8 cellular contexts compared by ENCODE assay signal in genomic region chr1:209755926-209756607, GRCh38. TPM values are rescaled to one million over a fixed set of nuclear protein-coding genes. Genes with fewer than 3 reads are reported as not detected.
DNase-seq lines count a peak whose midpoint lies in the region; ATAC-seq and TF ChIP-seq lines count a peak whose summit lies in the region.

Gene TRAF3IP3, plus strand, starts transcription at chr1:209756053. Its CDS starts 3,987 bp downstream, at chr1:209760040.

- POLR2A ChIA-PET in naive thymus-derived CD4-positive, alpha-beta T cell (lab: Charles Lee), result interaction anchor here (0.8 to 37.2 kb wide), 7 partner anchors 8 to 71 kb away, joined by 3 to 1558 read pairs (median 6); partner anchors contain the start of gene C1orf74

- peaks cover 11 to 30% (median 19%) of the 10 kb centered on the region in 3 experiments for H3K36me3 ChIP-seq in naive thymus-derived CD4-positive, alpha-beta T cell (ENCODE audit: control insufficient read depth in 2 of 3, insufficient read depth in 3 of 3, low read length in 3 of 3)
- no peaks in the 10 kb centered on the region for H3K36me3 ChIP-seq in MG63
- H3K36me3 ChIP-seq in prostate gland, result no peaks in the 10 kb centered on the region

- no peaks in the 10 kb centered on the region for H3K27me3 Mint-ChIP-seq in activated T-helper 2 cell treated with anti-CD3 and anti-CD28 coated beads, Interferon-gamma antibody, Interleukin-2, Interleukin-4, amounts not matched to agents 10 μg/mL and 5 μg/mL and 100 μg/mL, durations not matched to agents 14 hours and 24 hours and 36 hours (ENCODE audit: low read depth)
- no peaks in the 10 kb centered on the region for H3K27me3 Mint-ChIP-seq in naive thymus-derived CD4-positive, alpha-beta T cell

- H3K4me1 Mint-ChIP-seq in activated T-helper 2 cell treated with anti-CD3 and anti-CD28 coated beads, Interferon-gamma antibody, Interleukin-2, Interleukin-4, amounts not matched to agents 10 μg/mL and 5 μg/mL and 100 μg/mL, durations not matched to agents 14 hours and 24 hours and 36 hours (ENCODE audit: low read depth), result peaks cover 65% of the 10 kb centered on the region
- peaks cover 68 to 85% (median 78%) of the 10 kb centered on the region in 7 donors for H3K4me1 Mint-ChIP-seq in naive thymus-derived CD4-positive, alpha-beta T cell

- ATAC-seq in GM18502 (IDR thresholded peaks at IDR 0.05; ENCODE audit: poor library complexity, unreplicated experiment) (peak; percentile 77), HG02763 (IDR thresholded peaks at IDR 0.05; ENCODE audit: unreplicated experiment) (peak; percentile 75)
- peak; percentile 97 for ATAC-seq in naive thymus-derived CD4-positive, alpha-beta T cell

- intact Hi-C loops in activated T-helper 2 cell treated with anti-CD3 and anti-CD28 coated beads, Interferon-gamma antibody, Interleukin-2, Interleukin-4, amounts not matched to agents 10 μg/mL and 5 μg/mL and 100 μg/mL, durations not matched to agents 14 hours and 24 hours and 36 hours (cut with micrococcal nuclease), result loop anchor here (1.0 kb wide), 2 partner anchors 12 to 28 kb away; partner anchors contain the start of gene C1orf74
- intact Hi-C loops in naive thymus-derived CD4-positive, alpha-beta T cell (cut with micrococcal nuclease), result loop anchor here (1.0 to 10.0 kb wide), 6 partner anchors 8 to 1499 kb away; partner anchors contain the start of genes C1orf74 (in 2 of the 2), UTP25 (in 2 of the 2) and RCOR3 (in 1 of the 2)
- intact Hi-C loops in prostate gland (cut with DNase I), result no loop called here

- peaks cover 56% of the 10 kb centered on the region for H3K36me3 Mint-ChIP-seq in activated T-helper 2 cell treated with anti-CD3 and anti-CD28 coated beads, Interferon-gamma antibody, Interleukin-2, Interleukin-4, amounts not matched to agents 10 μg/mL and 5 μg/mL and 100 μg/mL, durations not matched to agents 14 hours and 24 hours and 36 hours (ENCODE audit: low read depth)
- peaks cover 12 to 61% (median 30%) of the 10 kb centered on the region in 5 donors for H3K36me3 Mint-ChIP-seq in naive thymus-derived CD4-positive, alpha-beta T cell

- DNase-seq in OCI-M1 (lab: John Stamatoyannopoulos, UW) (peak; percentile 59), glomerular visceral epithelial cell (ENCODE audit: extremely low spot score) (no peak), MG63 (no peak), prostate gland (ENCODE audit: low spot score) (no peak)
- peak; percentile 75 for DNase-seq in activated T-helper 2 cell treated with anti-CD3 and anti-CD28 coated beads, Interferon-gamma antibody, Interleukin-2, Interleukin-4, amounts not matched to agents 10 μg/mL and 5 μg/mL and 100 μg/mL, durations not matched to agents 14 hours and 24 hours and 36 hours (ENCODE audit: low spot score)
- DNase-seq in naive thymus-derived CD4-positive, alpha-beta T cell, result peak; percentile 33 to 86 (median 84)

- H3K27ac ChIP-seq in naive thymus-derived CD4-positive, alpha-beta T cell (ENCODE audit: low read depth, low read length), result peak within 1 kb of the TSS; percentile 83
- H3K27ac ChIP-seq in prostate gland, result no peak within 1 kb of the TSS

- H3K27ac Mint-ChIP-seq in activated T-helper 2 cell treated with anti-CD3 and anti-CD28 coated beads, Interferon-gamma antibody, Interleukin-2, Interleukin-4, amounts not matched to agents 10 μg/mL and 5 μg/mL and 100 μg/mL, durations not matched to agents 14 hours and 24 hours and 36 hours, result peak within 1 kb of the TSS; percentile 97
- peak within 1 kb of the TSS in 7 of 9 donors; percentile 90 to 99 (median 97) for H3K27ac Mint-ChIP-seq in naive thymus-derived CD4-positive, alpha-beta T cell

- 72% methylated on average over 10 of the region's 10 CpGs for WGBS in prostate gland

- no peaks in the 10 kb centered on the region for H3K9me3 ChIP-seq in naive thymus-derived CD4-positive, alpha-beta T cell (ENCODE audit: control insufficient read depth in 2 of 3, low read length in 3 of 3)
- H3K9me3 ChIP-seq in MG63 (no peaks in the 10 kb centered on the region), prostate gland (no peaks in the 10 kb centered on the region)

- peaks cover 63 to 64% of the 10 kb centered on the region in 2 donors for H3K4me1 ChIP-seq in naive thymus-derived CD4-positive, alpha-beta T cell (ENCODE audit: control insufficient read depth in 2 of 2, insufficient read depth in 2 of 2, low read length in 2 of 2)
- no peaks in the 10 kb centered on the region for H3K4me1 ChIP-seq in prostate gland (replicated peaks)

- no peak for TF ChIP-seq POLR2A in prostate gland (IDR thresholded peaks at IDR 0.05)

- H3K4me3 ChIP-seq in naive thymus-derived CD4-positive, alpha-beta T cell (ENCODE audit: low read length), result peak within 1 kb of the TSS; percentile 91
- H3K4me3 ChIP-seq in MG63 (no peak within 1 kb of the TSS), prostate gland (no peak within 1 kb of the TSS)

- no peak for TF ChIP-seq CTCF in prostate gland (IDR thresholded peaks at IDR 0.05)

- CTCF ChIA-PET in naive thymus-derived CD4-positive, alpha-beta T cell (lab: Charles Lee), result interaction anchor here (0.5 to 5.6 kb wide), 10 partner anchors 8 to 186 kb away, joined by 3 to 63 read pairs (median 4); no protein-coding TSS in a partner anchor

- no peaks in the 10 kb centered on the region for H3K27me3 ChIP-seq in naive thymus-derived CD4-positive, alpha-beta T cell (ENCODE audit: control insufficient read depth in 2 of 2, insufficient read depth in 2 of 2, low read length in 2 of 2)
- H3K27me3 ChIP-seq in MG63 (no peaks in the 10 kb centered on the region), prostate gland (replicated peaks; ENCODE audit: insufficient read depth) (no peaks in the 10 kb centered on the region)

- H3K9me3 Mint-ChIP-seq in activated T-helper 2 cell treated with anti-CD3 and anti-CD28 coated beads, Interferon-gamma antibody, Interleukin-2, Interleukin-4, amounts not matched to agents 10 μg/mL and 5 μg/mL and 100 μg/mL, durations not matched to agents 14 hours and 24 hours and 36 hours, result no peaks in the 10 kb centered on the region
- H3K9me3 Mint-ChIP-seq in naive thymus-derived CD4-positive, alpha-beta T cell, result no peaks in the 10 kb centered on the region

- peak within 1 kb of the TSS; percentile 97 for H3K4me3 Mint-ChIP-seq in activated T-helper 2 cell treated with anti-CD3 and anti-CD28 coated beads, Interferon-gamma antibody, Interleukin-2, Interleukin-4, amounts not matched to agents 10 μg/mL and 5 μg/mL and 100 μg/mL, durations not matched to agents 14 hours and 24 hours and 36 hours (ENCODE audit: low read depth)
- H3K4me3 Mint-ChIP-seq in naive thymus-derived CD4-positive, alpha-beta T cell, result peak within 1 kb of the TSS; percentile 89 to 100 (median 98)

RNA-seq across cellular contexts. Expression of gene TRAF3IP3, which starts in this region (rescaled TPM):
- 386 and 390 TPM in 2 replicates for total RNA-seq in activated T-helper 2 cell treated with anti-CD3 and anti-CD28 coated beads, Interferon-gamma antibody, Interleukin-2, Interleukin-4, amounts not matched to agents 10 μg/mL and 5 μg/mL and 100 μg/mL, durations not matched to agents 14 hours and 24 hours and 36 hours
- total RNA-seq in naive thymus-derived CD4-positive, alpha-beta T cell, result 100 to 1,000 TPM; 303 to 746 (median 450) TPM
- 100 to 1,000 TPM; 446 to 613 TPM for polyA plus RNA-seq in naive thymus-derived CD4-positive, alpha-beta T cell
- not detected in 2 replicates for total RNA-seq in MG63 (2014; rRNA removed; shearing (Covaris generic); ENCODE audit: low replicate concordance)
- total RNA-seq in prostate gland, result 1 to 10 TPM in 1 of 2 donors, under 1 TPM in 1; 0.73 to 1.6 TPM

Comparison
In these comparisons a context has a peak if more than half of its experiments do, and no peak if none do; other contexts are left out.
1. RNA of gene TRAF3IP3 (total RNA-seq): 303 to 746 TPM in naive thymus-derived CD4-positive, alpha-beta T cell and 386 to 390 TPM in activated T-helper 2 cell treated with anti-CD3 and anti-CD28 coated beads, Interferon-gamma antibody, Interleukin-2, Interleukin-4, amounts not matched to agents 10 μg/mL and 5 μg/mL and 100 μg/mL, durations not matched to agents 14 hours and 24 hours and 36 hours; 0.73 to 1.6 TPM in prostate gland and not detected in MG63; every median in the first group is over 100 times any median in the second.
2. DNase-seq: peak in OCI-M1 (single experiment), activated T-helper 2 cell treated with anti-CD3 and anti-CD28 coated beads, Interferon-gamma antibody, Interleukin-2, Interleukin-4, amounts not matched to agents 10 μg/mL and 5 μg/mL and 100 μg/mL, durations not matched to agents 14 hours and 24 hours and 36 hours (single experiment) and naive thymus-derived CD4-positive, alpha-beta T cell (9 of 9); none in glomerular visceral epithelial cell (single experiment), MG63 (single experiment) and prostate gland (single experiment).
3. Peak in every context shown above with its lines, with median percentiles within 50 percentile points of each other: ATAC-seq.